8 cellular contexts compared by ENCODE assay signal in genomic region chr14:75982724-75983358, GRCh38. TPM values are rescaled to one million over a fixed set of nuclear protein-coding genes. Genes with fewer than 3 reads are reported as not detected.
A peak's percentile ranks its signal among the peaks of the same experiment; 100 is the strongest.
DNase-seq lines count a peak whose midpoint lies in the region; ATAC-seq and TF ChIP-seq lines count a peak whose summit lies in the region.

No MANE protein-coding gene starts in this region.

- H3K79me2 ChIP-seq in parathyroid adenoma, result peaks cover 13% of the 10 kb centered on the region

- peak; percentile 24 for ATAC-seq in activated CD8-positive, alpha-beta memory T cell treated with anti-CD3 and anti-CD28 coated beads, Interleukin-2, amount 10 ng/mL, durations not matched to agents 7 days and 5 days
- peak; percentile 37 for ATAC-seq in activated CD8-positive, alpha-beta T cell treated with anti-CD3 and anti-CD28 coated beads, Interleukin-2, amount 10 ng/mL, durations not matched to agents 7 days and 5 days
- peak; percentile 54 for ATAC-seq in Right ventricle myocardium inferior
- ATAC-seq in HG03457 (IDR thresholded peaks at IDR 0.05; ENCODE audit: unreplicated experiment), result no peak

- DNase-seq in activated CD8-positive, alpha-beta memory T cell treated with anti-CD3 and anti-CD28 coated beads, Interleukin-2, amount 10 ng/mL, durations not matched to agents 7 days and 5 days, result no peak
- DNase-seq in activated CD8-positive, alpha-beta memory T cell treated with anti-CD3 and anti-CD28 coated beads, Interleukin-2, amount 50 U/mL, for 48 hours, result no peak
- DNase-seq in HL-60 (ENCODE audit: low read depth in 1 of 2, low spot score in 1 of 2) (peak in 1 of 2 experiments; percentile 16), Right ventricle myocardium inferior (ENCODE audit: missing footprints) (peak; percentile 88)
- no peak for DNase-seq in activated CD8-positive, alpha-beta T cell treated with anti-CD3 and anti-CD28 coated beads, Interleukin-2, amount 10 ng/mL, durations not matched to agents 7 days and 5 days
- DNase-seq in stimulated activated CD4-positive, alpha-beta T cell treated with anti-CD3 and anti-CD28 coated beads, Interleukin-12 subunit alpha, Interleukin-12 subunit beta, amount 100 ng/mL, for 4 hours, result no peak

- H3K4me3 ChIP-seq in HL-60 (replicated peaks; ENCODE audit: insufficient read depth, low read length), result peak overlapping the region; percentile 38
- no peak overlapping the region for H3K4me3 ChIP-seq in parathyroid adenoma (ENCODE audit: low read depth, low read length)

- peak overlapping the region; percentile 79 for H3K4me3 Mint-ChIP-seq in activated CD8-positive, alpha-beta memory T cell treated with anti-CD3 and anti-CD28 coated beads, Interleukin-2, amount 10 ng/mL, durations not matched to agents 7 days and 5 days
- peak overlapping the region; percentile 69 for H3K4me3 Mint-ChIP-seq in activated CD8-positive, alpha-beta T cell treated with anti-CD3 and anti-CD28 coated beads, Interleukin-2, amount 10 ng/mL, durations not matched to agents 7 days and 5 days

- POLR2A ChIA-PET in activated CD8-positive, alpha-beta T cell treated with anti-CD3 and anti-CD28 coated beads, Interleukin-2, amount 10 ng/mL, durations not matched to agents 7 days and 5 days (lab: Charles Lee), result interaction anchor here (0.8 to 1.4 kb wide), 4 partner anchors 9 to 322 kb away, joined by 3 to 4 read pairs (median 3); partner anchors contain the start of genes ERG28 and TTLL5

- peaks cover 3% of the 10 kb centered on the region for H3K27me3 Mint-ChIP-seq in activated CD8-positive, alpha-beta memory T cell treated with anti-CD3 and anti-CD28 coated beads, Interleukin-2, amount 10 ng/mL, durations not matched to agents 7 days and 5 days
- H3K27me3 Mint-ChIP-seq in activated CD8-positive, alpha-beta T cell treated with anti-CD3 and anti-CD28 coated beads, Interleukin-2, amount 10 ng/mL, durations not matched to agents 7 days and 5 days (ENCODE audit: low read depth), result peaks cover 11% of the 10 kb centered on the region

- H3K36me3 Mint-ChIP-seq in activated CD8-positive, alpha-beta memory T cell treated with anti-CD3 and anti-CD28 coated beads, Interleukin-2, amount 10 ng/mL, durations not matched to agents 7 days and 5 days, result no peaks in the 10 kb centered on the region
- no peaks in the 10 kb centered on the region for H3K36me3 Mint-ChIP-seq in activated CD8-positive, alpha-beta T cell treated with anti-CD3 and anti-CD28 coated beads, Interleukin-2, amount 10 ng/mL, durations not matched to agents 7 days and 5 days (ENCODE audit: low read depth)

- H3K36me3 ChIP-seq in parathyroid adenoma (ENCODE audit: control insufficient read depth, insufficient read depth, low read length), result no peaks in the 10 kb centered on the region

- H2AFZ ChIP-seq in parathyroid adenoma, result peak overlapping the region; percentile 74

- CTCF ChIA-PET in activated CD8-positive, alpha-beta memory T cell treated with anti-CD3 and anti-CD28 coated beads, Interleukin-2, amount 10 ng/mL, durations not matched to agents 7 days and 5 days (lab: Charles Lee), result interaction anchor here (0.6 to 10.6 kb wide), 24 partner anchors 10 to 422 kb away, joined by 3 to 187 read pairs (median 5); partner anchors contain the start of genes ERG28, FLVCR2 and TTLL5
- CTCF ChIA-PET in activated CD8-positive, alpha-beta T cell treated with anti-CD3 and anti-CD28 coated beads, Interleukin-2, amount 10 ng/mL, durations not matched to agents 7 days and 5 days (lab: Charles Lee), result interaction anchor here (0.6 to 14.7 kb wide), 34 partner anchors 8 to 494 kb away, joined by 3 to 202 read pairs (median 4); no protein-coding TSS in a partner anchor

- H3K9me3 Mint-ChIP-seq in activated CD8-positive, alpha-beta memory T cell treated with anti-CD3 and anti-CD28 coated beads, Interleukin-2, amount 10 ng/mL, durations not matched to agents 7 days and 5 days (ENCODE audit: low read depth), result no peaks in the 10 kb centered on the region
- no peaks in the 10 kb centered on the region for H3K9me3 Mint-ChIP-seq in activated CD8-positive, alpha-beta T cell treated with anti-CD3 and anti-CD28 coated beads, Interleukin-2, amount 10 ng/mL, durations not matched to agents 7 days and 5 days (ENCODE audit: insufficient read depth)

- H3K4me1 Mint-ChIP-seq in activated CD8-positive, alpha-beta memory T cell treated with anti-CD3 and anti-CD28 coated beads, Interleukin-2, amount 10 ng/mL, durations not matched to agents 7 days and 5 days, result peaks cover 42% of the 10 kb centered on the region
- peaks cover 49% of the 10 kb centered on the region for H3K4me1 Mint-ChIP-seq in activated CD8-positive, alpha-beta T cell treated with anti-CD3 and anti-CD28 coated beads, Interleukin-2, amount 10 ng/mL, durations not matched to agents 7 days and 5 days (ENCODE audit: low read depth)

- peak overlapping the region; percentile 13 for H3K4me2 ChIP-seq in parathyroid adenoma (ENCODE audit: low read length)

- H3K4me1 ChIP-seq in parathyroid adenoma, result peaks cover 29% of the 10 kb centered on the region

- no peak overlapping the region for H3K27ac ChIP-seq in HL-60 (replicated peaks)
- peak overlapping the region; percentile 55 for H3K27ac ChIP-seq in parathyroid adenoma

- TF ChIP-seq CTCF in HL-60 (IDR thresholded peaks at IDR 0.05; ENCODE audit: insufficient read depth, low read length) (no peak), parathyroid adenoma (IDR thresholded peaks at IDR 0.05) (no peak)

- no peak overlapping the region for H3K9ac ChIP-seq in parathyroid adenoma

- H3K27ac Mint-ChIP-seq in activated CD8-positive, alpha-beta memory T cell treated with anti-CD3 and anti-CD28 coated beads, Interleukin-2, amount 10 ng/mL, durations not matched to agents 7 days and 5 days, result no peak overlapping the region
- no peak overlapping the region for H3K27ac Mint-ChIP-seq in activated CD8-positive, alpha-beta T cell treated with anti-CD3 and anti-CD28 coated beads, Interleukin-2, amount 10 ng/mL, durations not matched to agents 7 days and 5 days

- H3K27me3 ChIP-seq in HL-60 (ENCODE audit: insufficient read depth, poor library complexity, severe bottlenecking), result no peaks in the 10 kb centered on the region
- no peaks in the 10 kb centered on the region for H3K27me3 ChIP-seq in parathyroid adenoma (ENCODE audit: control insufficient read depth, insufficient read depth, low read length)

- intact Hi-C loops in Right ventricle myocardium inferior (cut with DNase I), result loop anchor here (1.0 to 10.0 kb wide), 3 partner anchors 76 to 408 kb away; partner anchors contain the start of gene FLVCR2

- no peaks in the 10 kb centered on the region for H3K9me3 ChIP-seq in parathyroid adenoma (ENCODE audit: control insufficient read depth, low read length)

RNA-seq across cellular contexts. Expression of gene TGFB3, which starts 1.0 kb away (rescaled TPM):
- total RNA-seq in activated CD8-positive, alpha-beta memory T cell treated with anti-CD3 and anti-CD28 coated beads, Interleukin-2, amount 10 ng/mL, durations not matched to agents 7 days and 5 days, result 1 to 10 TPM; 1.4 to 2.1 TPM
- total RNA-seq in activated CD8-positive, alpha-beta T cell treated with anti-CD3 and anti-CD28 coated beads, Interleukin-2, amount 10 ng/mL, durations not matched to agents 7 days and 5 days, result 1 to 10 TPM; 1.7 to 1.8 TPM
- total RNA-seq in Right ventricle myocardium inferior, result 29.5 TPM

RNA-seq across cellular contexts. Expression of gene IFT43, which starts 2.7 kb away (rescaled TPM):
- 1 to 10 TPM; 5.5 to 6.0 TPM for total RNA-seq in activated CD8-positive, alpha-beta memory T cell treated with anti-CD3 and anti-CD28 coated beads, Interleukin-2, amount 10 ng/mL, durations not matched to agents 7 days and 5 days
- total RNA-seq in activated CD8-positive, alpha-beta T cell treated with anti-CD3 and anti-CD28 coated beads, Interleukin-2, amount 10 ng/mL, durations not matched to agents 7 days and 5 days, result 1 to 10 TPM; 5.3 to 5.9 TPM
- 30.4 TPM for total RNA-seq in Right ventricle myocardium inferior
